ENCODE assay signal across 11 cellular contexts in genomic region chr6:136753624-136754023, GRCh38. TPM values are rescaled to one million over a fixed set of nuclear protein-coding genes. Genes with fewer than 3 reads are reported as not detected.
A peak's percentile ranks its signal among the peaks of the same experiment; 100 is the strongest.
DNase-seq lines count a peak whose midpoint lies in the region; ATAC-seq and TF ChIP-seq lines count a peak whose summit lies in the region.
"Had no signal": no experiment of that assay in that cellular context is flagged by ENCODE, and none has a peak within 500 bp of the region (broad histone marks: within the 10 kb centered on the region; RNA-seq: fewer than 3 reads in every experiment).

No MANE protein-coding gene starts in this region.

- H3K36me3 ChIP-seq in CD4-positive, CD25-positive, alpha-beta regulatory T cell (ENCODE audit: control insufficient read depth, insufficient read depth, low read length): no peaks in the 10 kb centered on the region

- peak; percentile 80 to 85 for ATAC-seq in CD4-positive, CD25-positive, alpha-beta regulatory T cell (ENCODE audit: low read depth in 2 of 2)
- no peak for ATAC-seq in right cardiac atrium
- ATAC-seq in GM18861 (IDR thresholded peaks at IDR 0.05; ENCODE audit: unreplicated experiment): no peak
- no peak for ATAC-seq in GM19463 (IDR thresholded peaks at IDR 0.05; ENCODE audit: unreplicated experiment)

- no peaks in the 10 kb centered on the region for H3K9me3 Mint-ChIP-seq in CD4-positive, CD25-positive, alpha-beta regulatory T cell
- no peaks in the 10 kb centered on the region for H3K9me3 Mint-ChIP-seq in activated naive CD4-positive, alpha-beta T cell treated with anti-CD3 and anti-CD28 coated beads, Interleukin-2, amount 10 ng/mL, durations not matched to agents 7 days and 5 days
- no peaks in the 10 kb centered on the region for H3K9me3 Mint-ChIP-seq in glutamatergic neuron (ENCODE audit: unreplicated experiment)
- H3K9me3 Mint-ChIP-seq: HFFc6, nephron progenitor cell had no signal

- DNase-seq in CD4-positive, CD25-positive, alpha-beta regulatory T cell: peak; percentile 34 to 86 (median 80)
- peak; percentile 65 for DNase-seq in activated CD4-positive, alpha-beta T cell treated with anti-CD3 and anti-CD28 coated beads for 48 hours
- peak; percentile 84 for DNase-seq in activated naive CD4-positive, alpha-beta T cell treated with anti-CD3 and anti-CD28 coated beads, Interleukin-2, amount 10 ng/mL, durations not matched to agents 7 days and 5 days
- DNase-seq in stimulated activated CD4-positive, alpha-beta T cell treated with anti-CD3 and anti-CD28 coated beads, Interleukin-12 subunit alpha, Interleukin-12 subunit beta, amount 100 ng/mL, for 24 hours (ENCODE audit: low read depth in 2 of 2): peak; percentile 11 to 30
- DNase-seq in right cardiac atrium: no peak
- no peak for DNase-seq in glutamatergic neuron
- DNase-seq: HFFc6, NCI-H187, nephron progenitor cell had no signal

- H3K27ac Mint-ChIP-seq in CD4-positive, CD25-positive, alpha-beta regulatory T cell: peak overlapping the region; percentile 65 to 100 (median 91)
- H3K27ac Mint-ChIP-seq in activated naive CD4-positive, alpha-beta T cell treated with anti-CD3 and anti-CD28 coated beads, Interleukin-2, amount 10 ng/mL, durations not matched to agents 7 days and 5 days: peak overlapping the region; percentile 92
- no peak overlapping the region for H3K27ac Mint-ChIP-seq in glutamatergic neuron (ENCODE audit: unreplicated experiment)
- H3K27ac Mint-ChIP-seq: HFFc6 had no signal

- intact Hi-C loops in right cardiac atrium (cut with DNase I): no loop called here

- H3K4me1 Mint-ChIP-seq in CD4-positive, CD25-positive, alpha-beta regulatory T cell: peaks cover 25 to 91% (median 73%) of the 10 kb centered on the region in 4 donors
- H3K4me1 Mint-ChIP-seq in activated naive CD4-positive, alpha-beta T cell treated with anti-CD3 and anti-CD28 coated beads, Interleukin-2, amount 10 ng/mL, durations not matched to agents 7 days and 5 days: peaks cover 87% of the 10 kb centered on the region
- H3K4me1 Mint-ChIP-seq in glutamatergic neuron (ENCODE audit: low read depth, unreplicated experiment): peaks cover 2% of the 10 kb centered on the region

- peaks cover 70% of the 10 kb centered on the region for H3K4me1 ChIP-seq in CD4-positive, CD25-positive, alpha-beta regulatory T cell (ENCODE audit: control insufficient read depth, insufficient read depth, low read length, poor library complexity, severe bottlenecking)
- peaks cover 2% of the 10 kb centered on the region for H3K4me1 ChIP-seq in right cardiac atrium (ENCODE audit: control insufficient read depth, insufficient read depth, low read length)

- no peaks in the 10 kb centered on the region for H3K9me3 ChIP-seq in CD4-positive, CD25-positive, alpha-beta regulatory T cell (ENCODE audit: control insufficient read depth in 2 of 2, low read length in 2 of 2)
- no peaks in the 10 kb centered on the region for H3K9me3 ChIP-seq in right cardiac atrium (ENCODE audit: control insufficient read depth, low read length)

- H3K27me3 ChIP-seq in CD4-positive, CD25-positive, alpha-beta regulatory T cell (ENCODE audit: control insufficient read depth, insufficient read depth, low read length): no peaks in the 10 kb centered on the region
- H3K27me3 ChIP-seq in right cardiac atrium (ENCODE audit: control insufficient read depth, insufficient read depth): no peaks in the 10 kb centered on the region

- no peaks in the 10 kb centered on the region for H3K27me3 Mint-ChIP-seq in CD4-positive, CD25-positive, alpha-beta regulatory T cell
- H3K27me3 Mint-ChIP-seq in activated naive CD4-positive, alpha-beta T cell treated with anti-CD3 and anti-CD28 coated beads, Interleukin-2, amount 10 ng/mL, durations not matched to agents 7 days and 5 days: no peaks in the 10 kb centered on the region
- H3K27me3 Mint-ChIP-seq in glutamatergic neuron (ENCODE audit: unreplicated experiment): no peaks in the 10 kb centered on the region

- CTCF ChIA-PET in activated naive CD4-positive, alpha-beta T cell treated with anti-CD3 and anti-CD28 coated beads, Interleukin-2, amount 10 ng/mL, durations not matched to agents 7 days and 5 days (lab: Charles Lee): interaction anchor here (3.6 to 4.9 kb wide), 2 partner anchors 39 to 109 kb away, joined by 17 to 28 read pairs; partner anchors contain the start of gene MAP3K5

- H3K4me3 ChIP-seq in CD4-positive, CD25-positive, alpha-beta regulatory T cell (ENCODE audit: low read depth, low read length): peak overlapping the region; percentile 55
- no peak overlapping the region for H3K4me3 ChIP-seq in right cardiac atrium (ENCODE audit: low read length)

- peak overlapping the region; percentile 52 to 91 (median 64) for H3K4me3 Mint-ChIP-seq in CD4-positive, CD25-positive, alpha-beta regulatory T cell
- peak overlapping the region; percentile 57 for H3K4me3 Mint-ChIP-seq in activated naive CD4-positive, alpha-beta T cell treated with anti-CD3 and anti-CD28 coated beads, Interleukin-2, amount 10 ng/mL, durations not matched to agents 7 days and 5 days
- no peak overlapping the region for H3K4me3 Mint-ChIP-seq in glutamatergic neuron (ENCODE audit: unreplicated experiment)
- H3K4me3 Mint-ChIP-seq: HFFc6, nephron progenitor cell had no signal

- H3K36me3 Mint-ChIP-seq in CD4-positive, CD25-positive, alpha-beta regulatory T cell: peaks cover 11% of the 10 kb centered on the region
- peaks cover 20% of the 10 kb centered on the region for H3K36me3 Mint-ChIP-seq in activated naive CD4-positive, alpha-beta T cell treated with anti-CD3 and anti-CD28 coated beads, Interleukin-2, amount 10 ng/mL, durations not matched to agents 7 days and 5 days
- no peaks in the 10 kb centered on the region for H3K36me3 Mint-ChIP-seq in glutamatergic neuron (ENCODE audit: unreplicated experiment)

- no peak for TF ChIP-seq CTCF in glutamatergic neuron (IDR thresholded peaks at IDR 0.05; ENCODE audit: partially characterized antibody, unreplicated experiment)

- H3K27ac ChIP-seq in CD4-positive, CD25-positive, alpha-beta regulatory T cell (ENCODE audit: insufficient read depth, low read length, poor library complexity, severe bottlenecking): peak overlapping the region; percentile 74
- no peak overlapping the region for H3K27ac ChIP-seq in right cardiac atrium (ENCODE audit: low read length)

- 93% methylated on average over 7 of the region's 7 CpGs for WGBS in right cardiac atrium

RNA-seq across cellular contexts. Expression of gene MAP3K5, which starts 38.7 kb away (rescaled TPM):
- 44.0 TPM for total RNA-seq in CD4-positive, CD25-positive, alpha-beta regulatory T cell
- polyA plus RNA-seq in CD4-positive, CD25-positive, alpha-beta regulatory T cell: 10 to 100 TPM; 14.4 to 25.9 (median 17.9) TPM
- 1 to 10 TPM; 3.9 to 7.3 (median 5.5) TPM for total RNA-seq in right cardiac atrium
- polyA plus RNA-seq in right cardiac atrium: 2.8 TPM
- 0.66 TPM for total RNA-seq in glutamatergic neuron (ENCODE audit: unreplicated experiment)

Comparison
In these comparisons a context has a peak if more than half of its experiments do, and no peak if none do; other contexts are left out.
1. ATAC-seq: peak in CD4-positive, CD25-positive, alpha-beta regulatory T cell (2 of 2); none in right cardiac atrium (0 of 2), GM18861 (single experiment) and GM19463 (single experiment).
2. DNase-seq: peak in CD4-positive, CD25-positive, alpha-beta regulatory T cell (3 of 3), activated CD4-positive, alpha-beta T cell treated with anti-CD3 and anti-CD28 coated beads for 48 hours (single experiment), activated naive CD4-positive, alpha-beta T cell treated with anti-CD3 and anti-CD28 coated beads, Interleukin-2, amount 10 ng/mL, durations not matched to agents 7 days and 5 days (single experiment) and stimulated activated CD4-positive, alpha-beta T cell treated with anti-CD3 and anti-CD28 coated beads, Interleukin-12 subunit alpha, Interleukin-12 subunit beta, amount 100 ng/mL, for 24 hours (2 of 2); none in right cardiac atrium (0 of 3) and glutamatergic neuron (single experiment).